Comparison of ENCODE assay signal across 1 cellular context in genomic region chr10:11699546-11700097, GRCh38.
TF ChIP-seq lines count a peak whose summit lies in the region.

No MANE protein-coding gene starts in this region.

TF ChIP-seq in HepG2, 621 proteins besides CTCF, POLR2A, EP300 and RAD21 (continued from another document and continues in another):
- peak; percentile 42 to 78; a peak in 3 of 4 replicates for TF ChIP-seq HMGXB4 (CRISPR knock-in tag; IDR thresholded peaks at IDR 0.05; ENCODE audit: borderline replicate concordance in 1 of 2, low read depth in 1 of 2)
- TF ChIP-seq ZNF432 (CRISPR knock-in tag; IDR thresholded peaks at IDR 0.05; ENCODE audit: borderline replicate concordance) = 0 out of 2 replicates have a peak, but pooled peaks have one; percentile 47
- TF ChIP-seq ARID4A (CRISPR knock-in tag; IDR thresholded peaks at IDR 0.05; ENCODE audit: borderline replicate concordance) = peak; percentile 61; the same call in 1 of the 2 replicates
- peak; percentile 48 for TF ChIP-seq STAG1 (CRISPR knock-in tag; IDR thresholded peaks at IDR 0.05)
- TF ChIP-seq NFE2L1 (CRISPR knock-in tag; IDR thresholded peaks at IDR 0.05; ENCODE audit: borderline replicate concordance) = no peak
- TF ChIP-seq TRIM24 (CRISPR knock-in tag; IDR thresholded peaks at IDR 0.05) = no peak
- no peak for TF ChIP-seq HDAC6 (IDR thresholded peaks at IDR 0.05; ENCODE audit: low read depth, low read length)
- TF ChIP-seq GLMP (CRISPR knock-in tag; IDR thresholded peaks at IDR 0.05; ENCODE audit: borderline replicate concordance) = no peak
- TF ChIP-seq CREB3 (CRISPR knock-in tag; IDR thresholded peaks at IDR 0.05) = no peak
- TF ChIP-seq MTA1 (CRISPR knock-in tag; IDR thresholded peaks at IDR 0.05; ENCODE audit: borderline replicate concordance) = peak; percentile 95
- peak; percentile 90 for TF ChIP-seq ZFP1 (CRISPR knock-in tag; IDR thresholded peaks at IDR 0.05)
- TF ChIP-seq ZNF749 (CRISPR knock-in tag; IDR thresholded peaks at IDR 0.05; ENCODE audit: borderline replicate concordance) = no peak
- no peak for TF ChIP-seq THAP8 (CRISPR knock-in tag; IDR thresholded peaks at IDR 0.05; ENCODE audit: borderline replicate concordance)
- TF ChIP-seq MYNN (CRISPR knock-in tag; IDR thresholded peaks at IDR 0.05; ENCODE audit: low read depth) = no peak
- TF ChIP-seq RORA (CRISPR knock-in tag; IDR thresholded peaks at IDR 0.05) = no peak
- TF ChIP-seq TSC22D2 (CRISPR knock-in tag; IDR thresholded peaks at IDR 0.05; ENCODE audit: borderline replicate concordance) = no peak
- 0 out of 2 replicates have a peak, but pooled peaks have one; percentile 70 for TF ChIP-seq ZNF800 (CRISPR knock-in tag; IDR thresholded peaks at IDR 0.05)
- peak; percentile 43; the same call in 1 of the 2 replicates for TF ChIP-seq HIVEP1 (CRISPR knock-in tag; IDR thresholded peaks at IDR 0.05)
- peak; percentile 46; the same call in 1 of the 2 replicates for TF ChIP-seq GMEB1 (CRISPR knock-in tag; IDR thresholded peaks at IDR 0.05; ENCODE audit: borderline replicate concordance)
- TF ChIP-seq ZNF362 (CRISPR knock-in tag; IDR thresholded peaks at IDR 0.05; ENCODE audit: borderline replicate concordance) = peak; percentile 80
- TF ChIP-seq RFXANK (CRISPR knock-in tag; IDR thresholded peaks at IDR 0.05) = no peak
- no peak for TF ChIP-seq ZNF672 (CRISPR knock-in tag; IDR thresholded peaks at IDR 0.05)
- no peak for TF ChIP-seq PLSCR1 (CRISPR knock-in tag; IDR thresholded peaks at IDR 0.05; ENCODE audit: borderline replicate concordance)
- peak; percentile 95 for TF ChIP-seq PITX1 (CRISPR knock-in tag; IDR thresholded peaks at IDR 0.05)
- peak; percentile 73; the same call in 1 of the 2 replicates for TF ChIP-seq ZBTB25 (CRISPR knock-in tag; IDR thresholded peaks at IDR 0.05)
- TF ChIP-seq ZFP82 (CRISPR knock-in tag; IDR thresholded peaks at IDR 0.05; ENCODE audit: borderline replicate concordance) = no peak; the same call in 1 of the 2 replicates
- TF ChIP-seq TEAD3 (CRISPR knock-in tag; optimal IDR thresholded peaks at IDR 0.05; ENCODE audit: borderline replicate concordance) = peak; percentile 83
- TF ChIP-seq ZBTB34 (CRISPR knock-in tag; IDR thresholded peaks at IDR 0.05) = 0 out of 2 replicates have a peak, but pooled peaks have one; percentile 44
- TF ChIP-seq ZMAT3 (CRISPR knock-in tag; conservative IDR thresholded peaks at IDR 0.05) = 0 out of 2 replicates have a peak, but pooled peaks have one; percentile 39
- TF ChIP-seq NR2F1 (CRISPR knock-in tag; IDR thresholded peaks at IDR 0.05) = peak; percentile 94 to 95
- 0 out of 2 replicates have a peak, but pooled peaks have one; percentile 54 for TF ChIP-seq STAT6 (CRISPR knock-in tag; IDR thresholded peaks at IDR 0.05; ENCODE audit: borderline replicate concordance)
- TF ChIP-seq ZNF589 (CRISPR knock-in tag; conservative IDR thresholded peaks at IDR 0.05) = no peak
- no peak for TF ChIP-seq ZNF780A (CRISPR knock-in tag; IDR thresholded peaks at IDR 0.05)
- TF ChIP-seq PAF1 (CRISPR knock-in tag; IDR thresholded peaks at IDR 0.05) = no peak
- peak; percentile 30; the same call in 1 of the 2 replicates for TF ChIP-seq ZSCAN30 (CRISPR knock-in tag; IDR thresholded peaks at IDR 0.05)
- no peak for TF ChIP-seq ZNF296 (CRISPR knock-in tag; conservative IDR thresholded peaks at IDR 0.05)
